ENCODE assay signal across 10 cellular contexts in genomic region chr2:234954551-234954992, GRCh38. TPM values are rescaled to one million over a fixed set of nuclear protein-coding genes. Genes with fewer than 3 reads are reported as not detected.
DNase-seq lines count a peak whose midpoint lies in the region; ATAC-seq and TF ChIP-seq lines count a peak whose summit lies in the region.
"Had no signal": no experiment of that assay in that cellular context is flagged by ENCODE, and none has a peak within 500 bp of the region (broad histone marks: within the 10 kb centered on the region; RNA-seq: fewer than 3 reads in every experiment).

No MANE protein-coding gene starts in this region.

- no peaks in the 10 kb centered on the region for H3K9me3 ChIP-seq in Panc1 (ENCODE audit: control insufficient read depth, insufficient read depth, low read depth, low read length)
- H3K9me3 ChIP-seq in neuron (ENCODE audit: low read length), result peaks cover 11% of the 10 kb centered on the region

- TF ChIP-seq CTCF in BJ (IDR thresholded peaks at IDR 0.05; ENCODE audit: insufficient read depth, low read depth, low read length), result no peak
- no peak for TF ChIP-seq CTCF in Panc1 (IDR thresholded peaks at IDR 0.05)
- TF ChIP-seq CTCF in fibroblast of the aortic adventitia (IDR thresholded peaks at IDR 0.05; ENCODE audit: insufficient read depth, low read length), result no peak

- POLR2A ChIA-PET in BJ (lab: Charles Lee), result no interaction called here
- POLR2A ChIA-PET in Panc1 (lab: Charles Lee), result no interaction called here

- intact Hi-C loops in Panc1 (cut with micrococcal nuclease; ENCODE audit: unreplicated experiment), result no loop called here

- H3K4me3 ChIP-seq in BJ (ENCODE audit: low read depth, low read length), result peak overlapping the region; percentile 88
- peak overlapping the region; percentile 64 to 92 for H3K4me3 ChIP-seq in Panc1 (ENCODE audit: low read depth in 2 of 2, low read length in 2 of 2)
- H3K4me3 ChIP-seq in fibroblast of the aortic adventitia (ENCODE audit: low read depth, low read length), result peak overlapping the region; percentile 84
- peak overlapping the region; percentile 97 for H3K4me3 ChIP-seq in neuron (ENCODE audit: low read length)

- no peak for ATAC-seq in Panc1
- ATAC-seq in activated T-helper 17 cell treated with anti-CD3 and anti-CD28 coated beads, Interleukin-2, amount 50 U/mL, for 72 hours (replicated peaks), result no peak

- H2AFZ ChIP-seq in neuron (ENCODE audit: low read depth, low read length), result no peak overlapping the region

- no peaks in the 10 kb centered on the region for H3K36me3 Mint-ChIP-seq in activated T-helper 17 cell treated with anti-CD3 and anti-CD28 coated beads, Interleukin-2, amount 50 U/mL, for 72 hours (ENCODE audit: low read depth)

- no peaks in the 10 kb centered on the region for H3K4me1 Mint-ChIP-seq in activated T-helper 17 cell treated with anti-CD3 and anti-CD28 coated beads, Interleukin-2, amount 50 U/mL, for 72 hours

- H3K4me3 Mint-ChIP-seq in activated T-helper 17 cell treated with anti-CD3 and anti-CD28 coated beads, Interleukin-2, amount 50 U/mL, for 72 hours, result no peak overlapping the region
- H3K4me3 Mint-ChIP-seq: dendritic cell treated with granulocyte-macrophage colony-stimulating factor and Interleukin-4, amounts not matched to agents 40 ng/mL and 50 ng/mL, for 4 days had no signal

- no peak overlapping the region for H3K27ac Mint-ChIP-seq in activated T-helper 17 cell treated with anti-CD3 and anti-CD28 coated beads, Interleukin-2, amount 50 U/mL, for 72 hours
- H3K27ac Mint-ChIP-seq: dendritic cell treated with granulocyte-macrophage colony-stimulating factor and Interleukin-4, amounts not matched to agents 40 ng/mL and 50 ng/mL, for 4 days had no signal

- DNase-seq in BJ (ENCODE audit: low read depth) (no peak), Panc1 (ENCODE audit: low read depth, low spot score) (no peak), fibroblast of the aortic adventitia (ENCODE audit: low read depth) (peak; percentile 86), SW 1271 (lab: John Stamatoyannopoulos, UW) (no peak), GM19238 (ENCODE audit: insufficient read length, low spot score) (no peak)
- no peak for DNase-seq in activated CD4-positive, alpha-beta T cell treated with anti-CD3 and anti-CD28 coated beads, Interleukin-2, amount 50 U/mL, for 4 hours
- DNase-seq: T-helper 9 cell had no signal

- no peaks in the 10 kb centered on the region for H3K9me3 Mint-ChIP-seq in activated T-helper 17 cell treated with anti-CD3 and anti-CD28 coated beads, Interleukin-2, amount 50 U/mL, for 72 hours
- H3K9me3 Mint-ChIP-seq: dendritic cell treated with granulocyte-macrophage colony-stimulating factor and Interleukin-4, amounts not matched to agents 40 ng/mL and 50 ng/mL, for 4 days had no signal

- H3K4me1 ChIP-seq in Panc1 (ENCODE audit: control insufficient read depth, insufficient read depth, low read length) (peaks cover 65% of the 10 kb centered on the region), neuron (ENCODE audit: insufficient read depth, low read length) (peaks cover 32% of the 10 kb centered on the region)

- CTCF ChIA-PET in BJ (lab: Yijun Ruan, JAX), result interaction anchor here (0.9 to 1.3 kb wide), 3 partner anchors 102 to 300 kb away, joined by 3 to 4 read pairs (median 4); no protein-coding TSS in a partner anchor
- CTCF ChIA-PET in Panc1 (lab: Charles Lee), result no interaction called here

- H3K36me3 ChIP-seq in BJ (ENCODE audit: control insufficient read depth, insufficient read depth, low read length) (peaks cover 8% of the 10 kb centered on the region; the same call in 1 of the 2 replicates), Panc1 (ENCODE audit: control insufficient read depth, insufficient read depth, low read length) (no peaks in the 10 kb centered on the region; the same call in 1 of the 2 replicates), neuron (ENCODE audit: insufficient read depth, low read length) (peaks cover 15% of the 10 kb centered on the region)

- H3K27me3 Mint-ChIP-seq in activated T-helper 17 cell treated with anti-CD3 and anti-CD28 coated beads, Interleukin-2, amount 50 U/mL, for 72 hours, result peaks cover 62% of the 10 kb centered on the region

- BruUV-seq in Panc1 (replicated peaks; lab: Mats Ljungman, UMichigan), result no TSS peak

- no peaks in the 10 kb centered on the region for H3K27me3 ChIP-seq in BJ (ENCODE audit: control insufficient read depth, insufficient read depth, low read length)
- H3K27me3 ChIP-seq in Panc1 (ENCODE audit: control insufficient read depth, insufficient read depth, low read length), result no peaks in the 10 kb centered on the region
- H3K27me3 ChIP-seq in neuron (ENCODE audit: insufficient read depth, low read length), result no peaks in the 10 kb centered on the region

- H3K27ac ChIP-seq in Panc1 (ENCODE audit: low read length), result peak overlapping the region; percentile 99

- in situ Hi-C loops in Panc1 (cut with HindIII; ENCODE audit: low pct_unique_long_range_greater_than_20kb, low sequenced_read_pairs), result no loop called here

RNA-seq across cellular contexts. Expression of gene SH3BP4, which starts 2.8 kb away (rescaled TPM):
- polyA plus RNA-seq in BJ (2011; rRNA removed), result 85.9 and 106 TPM in 2 replicates
- polyA minus RNA-seq in BJ (2011; rRNA and poly(A)+ RNA removed), result 83.9 and 100 TPM in 2 replicates
- total RNA-seq in Panc1 (2021; ENCODE audit: unreplicated experiment), result 133 TPM
- 102 TPM for polyA plus RNA-seq in Panc1 (2012; ENCODE audit: insufficient read length)
- total RNA-seq in fibroblast of the aortic adventitia (ENCODE audit: low replicate concordance), result 32.2 and 49.7 TPM in 2 replicates
- not detected for total RNA-seq in activated T-helper 17 cell treated with anti-CD3 and anti-CD28 coated beads, Interleukin-2, amount 50 U/mL, for 72 hours

Comparison
In these comparisons a context has a peak if more than half of its experiments do, and no peak if none do; other contexts are left out.
1. RNA of gene SH3BP4, which starts 2.8 kb away (total RNA-seq): 133 TPM in Panc1 (single experiment) and 32.2 to 49.7 TPM in fibroblast of the aortic adventitia; not detected in activated T-helper 17 cell treated with anti-CD3 and anti-CD28 coated beads, Interleukin-2, amount 50 U/mL, for 72 hours; every median in the first group is over 10 times any median in the second.
2. Peak in every context shown above with its lines, with median percentiles within 50 percentile points of each other: H3K4me3 ChIP-seq.